In genomic region chr9:37870081-37870798, GRCh38 we compare ENCODE assay signal across 2 cellular contexts.
A peak's percentile ranks its signal among the peaks of the same experiment; 100 is the strongest.
TF ChIP-seq lines count a peak whose summit lies in the region.

No MANE protein-coding gene starts in this region.

TF ChIP-seq in HepG2, 621 proteins besides CTCF, POLR2A, EP300 and RAD21:
- TF ChIP-seq FOXA3 (CRISPR knock-in tag; IDR thresholded peaks at IDR 0.05): no peak
- 0 out of 2 replicates have a peak, but pooled peaks have one; percentile 11 for TF ChIP-seq ZNF121 (CRISPR knock-in tag; IDR thresholded peaks at IDR 0.05)
- peak; percentile 54 for TF ChIP-seq ZNF629 (CRISPR knock-in tag; conservative IDR thresholded peaks at IDR 0.05)
- no peak for TF ChIP-seq HDAC2 (CRISPR knock-in tag; IDR thresholded peaks at IDR 0.05)
- TF ChIP-seq AGO1 (IDR thresholded peaks at IDR 0.05; ENCODE audit: low read depth, low read length, poor library complexity, severe bottlenecking): no peak

TF ChIP-seq in H1, 55 proteins besides CTCF, POLR2A, EP300 and RAD21:
- TF ChIP-seq EGR1 (IDR thresholded peaks at IDR 0.05; ENCODE audit: borderline replicate concordance, low read depth, low read length) (no peak), CBX8 (IDR thresholded peaks at IDR 0.05; ENCODE audit: borderline replicate concordance, low read depth, low read length) (no peak), KDM1A (IDR thresholded peaks at IDR 0.05; ENCODE audit: borderline replicate concordance, low read length) (0 out of 2 replicates have a peak, but pooled peaks have one; percentile 14), SAP30 (IDR thresholded peaks at IDR 0.05; ENCODE audit: insufficient read depth, insufficient replicate concordance, low read length) (no peak), SP4 (IDR thresholded peaks at IDR 0.05; ENCODE audit: low read length) (no peak)
TF ChIP-seq in H1: peak in this region for 1.
